Comparison of ENCODE assay signal across 10 cellular contexts in the genomic region with DNA sequence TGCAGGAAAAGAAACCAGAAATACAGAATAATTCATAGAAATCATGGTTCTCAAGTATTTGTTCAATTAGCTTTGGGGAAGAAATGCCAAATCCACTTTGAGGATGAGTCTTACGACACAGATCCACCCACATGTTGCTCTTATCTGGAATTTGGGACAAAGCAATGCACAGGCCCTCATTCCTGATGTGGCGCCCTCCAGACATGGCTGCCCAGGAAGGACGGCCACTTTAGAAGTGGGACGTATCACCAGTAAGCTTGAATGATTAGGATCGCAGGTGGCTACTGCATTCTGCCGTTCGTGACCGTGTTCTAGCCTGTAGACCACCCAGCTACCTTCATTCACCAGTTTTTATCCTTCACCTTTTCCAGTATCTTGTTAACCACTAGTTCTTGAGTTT. TPM values are rescaled to one million over a fixed set of nuclear protein-coding genes. Genes with fewer than 3 reads are reported as not detected.
A peak's percentile ranks its signal among the peaks of the same experiment; 100 is the strongest.
DNase-seq lines count a peak whose midpoint lies in the region; ATAC-seq and TF ChIP-seq lines count a peak whose summit lies in the region.
"Had no signal": no experiment of that assay in that cellular context is flagged by ENCODE, and none has a peak within 500 bp of the region (broad histone marks: within the 10 kb centered on the region; RNA-seq: fewer than 3 reads in every experiment).

No MANE protein-coding gene starts in this region.

- H3K27me3 Mint-ChIP-seq in stimulated activated naive CD8-positive, alpha-beta T cell treated with anti-CD3 and anti-CD28 coated beads, Interleukin-15, Interleukin-2, amounts not matched to agents 100 ng/mL and 50 ng/mL, for 24 hours, result no peaks in the 10 kb centered on the region
- H3K27me3 Mint-ChIP-seq in T-cell, result no peaks in the 10 kb centered on the region
- peaks cover 15 to 23% (median 23%) of the 10 kb centered on the region in 3 donors for H3K27me3 Mint-ChIP-seq in immature natural killer cell (ENCODE audit: low read depth in 3 of 3)
- no peaks in the 10 kb centered on the region for H3K27me3 Mint-ChIP-seq in Calu3 (ENCODE audit: unreplicated experiment)

- H3K36me3 Mint-ChIP-seq in stimulated activated naive CD8-positive, alpha-beta T cell treated with anti-CD3 and anti-CD28 coated beads, Interleukin-15, Interleukin-2, amounts not matched to agents 100 ng/mL and 50 ng/mL, for 24 hours (ENCODE audit: low read depth), result peaks cover 57% of the 10 kb centered on the region
- H3K36me3 Mint-ChIP-seq in T-cell (peaks cover 52% of the 10 kb centered on the region), immature natural killer cell (peaks cover 0 to 6% (median 0%) of the 10 kb centered on the region in 3 donors), Calu3 (ENCODE audit: insufficient read depth, unreplicated experiment) (peaks cover 14% of the 10 kb centered on the region)

- peak overlapping the region; percentile 100 for H3K27ac Mint-ChIP-seq in stimulated activated naive CD8-positive, alpha-beta T cell treated with anti-CD3 and anti-CD28 coated beads, Interleukin-15, Interleukin-2, amounts not matched to agents 100 ng/mL and 50 ng/mL, for 24 hours
- H3K27ac Mint-ChIP-seq in T-cell (peak overlapping the region; percentile 99), immature natural killer cell (peak overlapping the region; percentile 97 to 100 (median 100)), Calu3 (ENCODE audit: unreplicated experiment) (no peak overlapping the region)

- POLR2A ChIA-PET in T-cell (lab: Charles Lee), result interaction anchor here in 1 of 2 donors (0.6 to 2.2 kb wide), 7 partner anchors 21 to 746 kb away, joined by 3 to 18 read pairs (median 5); a partner anchor contains a TSS

- intact Hi-C loops in Calu3 (cut with micrococcal nuclease; ENCODE audit: unreplicated experiment), result no loop called here

- no peak for DNase-seq in stimulated activated naive CD8-positive, alpha-beta T cell treated with anti-CD3 and anti-CD28 coated beads, Interleukin-15, Interleukin-2, amounts not matched to agents 100 U/mL and 50 U/mL, for 24 hours
- DNase-seq in T-cell (no peak), immature natural killer cell (no peak), Calu3 (no peak), GDM1 (lab: John Stamatoyannopoulos, UW) (no peak)
- DNase-seq: foreskin keratinocyte, NCI-H1048 had no signal

- BruUV-seq in Calu3 (replicated peaks; lab: Mats Ljungman, UMichigan), result no TSS peak

- TF ChIP-seq CTCF in Calu3 (IDR thresholded peaks at IDR 0.05; ENCODE audit: unreplicated experiment), result no peak

- CTCF ChIA-PET in T-cell (lab: Charles Lee) (interaction anchor here (0.6 to 2.7 kb wide), 12 partner anchors 9 to 981 kb away, joined by 3 to 19 read pairs (median 6); a partner anchor contains a TSS), Calu3 (lab: Charles Lee) (interaction anchor here (1.0 to 1.4 kb wide), 2 partner anchors 21 to 40 kb away, joined by 3 read pairs; no protein-coding TSS in a partner anchor)

- peaks cover 89% of the 10 kb centered on the region for H3K4me1 Mint-ChIP-seq in stimulated activated naive CD8-positive, alpha-beta T cell treated with anti-CD3 and anti-CD28 coated beads, Interleukin-15, Interleukin-2, amounts not matched to agents 100 ng/mL and 50 ng/mL, for 24 hours (ENCODE audit: low read depth)
- H3K4me1 Mint-ChIP-seq in T-cell (peaks cover 73 to 83% (median 79%) of the 10 kb centered on the region in 3 donors), immature natural killer cell (peaks cover 26 to 30% of the 10 kb centered on the region in 2 donors), Calu3 (ENCODE audit: low read depth, unreplicated experiment) (peaks cover 20% of the 10 kb centered on the region)

- H3K9me3 Mint-ChIP-seq in stimulated activated naive CD8-positive, alpha-beta T cell treated with anti-CD3 and anti-CD28 coated beads, Interleukin-15, Interleukin-2, amounts not matched to agents 100 ng/mL and 50 ng/mL, for 24 hours, result no peaks in the 10 kb centered on the region
- H3K9me3 Mint-ChIP-seq in T-cell (no peaks in the 10 kb centered on the region), immature natural killer cell (no peaks in the 10 kb centered on the region), Calu3 (ENCODE audit: low read depth, unreplicated experiment) (no peaks in the 10 kb centered on the region)

- peak overlapping the region; percentile 86 for H3K4me3 Mint-ChIP-seq in stimulated activated naive CD8-positive, alpha-beta T cell treated with anti-CD3 and anti-CD28 coated beads, Interleukin-15, Interleukin-2, amounts not matched to agents 100 ng/mL and 50 ng/mL, for 24 hours
- H3K4me3 Mint-ChIP-seq in T-cell (peak overlapping the region; percentile 79 to 83 (median 81)), immature natural killer cell (peak overlapping the region; percentile 79 to 93 (median 89)), Calu3 (ENCODE audit: low read depth, unreplicated experiment) (no peak overlapping the region)

- ATAC-seq in stimulated activated naive CD8-positive, alpha-beta T cell treated with anti-CD3 and anti-CD28 coated beads, Interleukin-15, Interleukin-2, amounts not matched to agents 100 U/mL and 50 U/mL, for 24 hours, result no peak
- no peak for ATAC-seq in T-cell (replicated peaks in 1 of 4)
- ATAC-seq in HG02981 (IDR thresholded peaks at IDR 0.05; ENCODE audit: unreplicated experiment), result no peak
- no peak for ATAC-seq in GM19023 (IDR thresholded peaks at IDR 0.05; ENCODE audit: unreplicated experiment)
- ATAC-seq: foreskin keratinocyte had no signal

RNA-seq across cellular contexts. Expression of a gene that starts 20.1 kb away (rescaled TPM):
- total RNA-seq in T-cell (under 1 TPM in 4 of 5 donors, not detected in 1; 0.13 to 0.23 (median 0.19) TPM), Calu3 (2022) (63.9 and 78.8 TPM in 2 replicates)
- not detected for polyA plus RNA-seq in immature natural killer cell

RNA-seq across cellular contexts. Expression of a gene that starts 33.1 kb away (rescaled TPM):
- total RNA-seq in T-cell (100 to 1,000 TPM; 149 to 202 (median 186) TPM), Calu3 (2022) (12.9 and 15.3 TPM in 2 replicates)
- polyA plus RNA-seq in immature natural killer cell, result 1 to 10 TPM; 4.0 to 8.5 (median 4.8) TPM

Comparison
In these comparisons a context has a peak if more than half of its experiments do, and no peak if none do; other contexts are left out.
1. RNA of a gene that starts 20.1 kb away (total RNA-seq): 63.9 to 78.8 TPM in Calu3; 0.13 to 0.23 TPM in T-cell; every median in the first group is over 10 times any median in the second.